18 cellular contexts compared by ENCODE assay signal in genomic region chr3:53182759-53183355, GRCh38. TPM values are rescaled to one million over a fixed set of nuclear protein-coding genes. Genes with fewer than 3 reads are reported as not detected.
A peak's percentile ranks its signal among the peaks of the same experiment; 100 is the strongest.
DNase-seq lines count a peak whose midpoint lies in the region; TF ChIP-seq lines count a peak whose summit lies in the region.
"Had no signal": no experiment of that assay in that cellular context is flagged by ENCODE, and none has a peak within 500 bp of the region (broad histone marks: within the 10 kb centered on the region; RNA-seq: fewer than 3 reads in every experiment).

No MANE protein-coding gene starts in this region.

- H3K4me1 Mint-ChIP-seq in CD4-positive, alpha-beta memory T cell, result no peaks in the 10 kb centered on the region

- DNase-seq in mammary epithelial cell, result peak; percentile 45
- no peak for DNase-seq in breast epithelium (ENCODE audit: low spot score in 2 of 2)
- DNase-seq in SK-MEL-5 (ENCODE audit: low read depth, low spot score), result peak; percentile 48
- peak; percentile 55 for DNase-seq in osteoblast (ENCODE audit: insufficient read length, low spot score, missing footprints)
- no peak for DNase-seq in CD4-positive, alpha-beta memory T cell
- no peak for DNase-seq in mesenteric fat pad (ENCODE audit: low spot score)
- no peak for DNase-seq in nucleus accumbens (lab: John Stamatoyannopoulos, UW)
- DNase-seq: AML-193, COR-L47, DMS 273 treated with DMSO at 0.1 percent for 48 hours, DMS53, GOT3, H9 had no signal

- H3K27ac ChIP-seq in mammary epithelial cell (ENCODE audit: insufficient read depth, low read depth, low read length), result no peak overlapping the region
- H3K27ac ChIP-seq in breast epithelium, result no peak overlapping the region
- H3K27ac ChIP-seq in osteoblast (ENCODE audit: low read depth, low read length), result no peak overlapping the region
- no peak overlapping the region for H3K27ac ChIP-seq in CD4-positive, alpha-beta memory T cell (ENCODE audit: low read depth, low read length)
- H3K27ac ChIP-seq: 22Rv1, A549, C4-2B had no signal

- POLR2A ChIA-PET in CD4-positive, alpha-beta memory T cell (lab: Charles Lee; ENCODE audit: partially characterized antibody), result no interaction called here

- H3K27me3 Mint-ChIP-seq in CD4-positive, alpha-beta memory T cell, result no peaks in the 10 kb centered on the region
- H3K27me3 Mint-ChIP-seq: IgD-negative memory B cell had no signal

- in situ Hi-C loops in mammary epithelial cell (cut with MboI; ENCODE audit: low sequenced_read_pairs in 2 of 2) (no loop called here), SK-MEL-5 (cut with HindIII; ENCODE audit: low pct_unique_long_range_greater_than_20kb, low sequenced_read_pairs) (no loop called here)

- no TSS peak for BruUV-seq in mammary epithelial cell (replicated peaks; lab: Mats Ljungman, UMichigan)

- H3K36me3 ChIP-seq in mammary epithelial cell (ENCODE audit: insufficient read depth, low read length) (peaks cover 22% of the 10 kb centered on the region), breast epithelium (no peaks in the 10 kb centered on the region), osteoblast (ENCODE audit: insufficient read depth, low read length) (peaks cover 15% of the 10 kb centered on the region)
- peaks cover 28% of the 10 kb centered on the region for H3K36me3 ChIP-seq in CD4-positive, alpha-beta memory T cell (ENCODE audit: insufficient read depth, low read length)

- H4K20me1 ChIP-seq in mammary epithelial cell (ENCODE audit: insufficient read depth, low read length) (no peaks in the 10 kb centered on the region), osteoblast (ENCODE audit: insufficient read depth, low read length) (no peaks in the 10 kb centered on the region)

- TF ChIP-seq CTCF in mammary epithelial cell (conservative IDR thresholded peaks at IDR 0.05 in 1 of 2, IDR thresholded peaks at IDR 0.05 in 1 of 2; ENCODE audit: extremely low read depth in 1 of 2, insufficient read depth in 1 of 2, low read depth in 1 of 2, low read length in 2 of 2) (no peak), breast epithelium (IDR thresholded peaks at IDR 0.05) (no peak), osteoblast (IDR thresholded peaks at IDR 0.05; ENCODE audit: extremely low read depth, low read depth, low read length) (no peak)

- 57% methylated on average over 10 of the region's 20 CpGs for WGBS in mammary epithelial cell (ENCODE audit: low coverage, missing lambda C conversion rate)

- H3K9ac ChIP-seq in mammary epithelial cell (ENCODE audit: insufficient read depth, low read length), result no peak overlapping the region

- H3K27ac Mint-ChIP-seq in CD4-positive, alpha-beta memory T cell, result peak overlapping the region in 2 of 7 donors; percentile 31 to 65
- H3K27ac Mint-ChIP-seq: CD8-positive, alpha-beta T cell; H9 had no signal

- H2AFZ ChIP-seq in mammary epithelial cell (ENCODE audit: low read depth, low read length) (no peak overlapping the region), osteoblast (ENCODE audit: low read length) (no peak overlapping the region)

- H3K4me1 ChIP-seq in mammary epithelial cell (ENCODE audit: insufficient read depth, low read length), result peaks cover 7% of the 10 kb centered on the region
- no peaks in the 10 kb centered on the region for H3K4me1 ChIP-seq in breast epithelium
- no peaks in the 10 kb centered on the region for H3K4me1 ChIP-seq in osteoblast (ENCODE audit: insufficient read depth, low read length)
- no peaks in the 10 kb centered on the region for H3K4me1 ChIP-seq in CD4-positive, alpha-beta memory T cell (ENCODE audit: insufficient read depth, low read length)
- H3K4me1 ChIP-seq: A549 had no signal

- no peak for TF ChIP-seq POLR2A in breast epithelium (IDR thresholded peaks at IDR 0.05)

- no peak overlapping the region for H3K4me3 Mint-ChIP-seq in CD4-positive, alpha-beta memory T cell
- H3K4me3 Mint-ChIP-seq: CD8-positive, alpha-beta T cell; H9 had no signal

- H3K4me3 ChIP-seq in mammary epithelial cell (replicated peaks in 1 of 3; ENCODE audit: insufficient read depth in 1 of 3, low read depth in 2 of 3, low read length in 3 of 3) (no peak overlapping the region), breast epithelium (no peak overlapping the region), osteoblast (ENCODE audit: insufficient read depth, low read length) (no peak overlapping the region)
- H3K4me3 ChIP-seq in CD4-positive, alpha-beta memory T cell (ENCODE audit: low read length in 2 of 2), result no peak overlapping the region
- H3K4me3 ChIP-seq: A549 had no signal

- peaks cover 0 to 2% (median 0%) of the 10 kb centered on the region in 8 donors for H3K9me3 Mint-ChIP-seq in CD4-positive, alpha-beta memory T cell
- H3K9me3 Mint-ChIP-seq: CD8-positive, alpha-beta T cell; H9; IgD-negative memory B cell had no signal

- no peaks in the 10 kb centered on the region for H3K27me3 ChIP-seq in mammary epithelial cell (ENCODE audit: insufficient read depth, low read length)
- no peaks in the 10 kb centered on the region for H3K27me3 ChIP-seq in breast epithelium
- H3K27me3 ChIP-seq in osteoblast (ENCODE audit: insufficient read depth, low read length), result no peaks in the 10 kb centered on the region
- no peaks in the 10 kb centered on the region for H3K27me3 ChIP-seq in CD4-positive, alpha-beta memory T cell (ENCODE audit: insufficient read depth, low read length)

- CTCF ChIA-PET in mammary epithelial cell (lab: Charles Lee; ENCODE audit: low non-redundant PET), result interaction anchor here (0.6 kb wide), 1 partner anchor 23 kb away, joined by 3 read pairs; no protein-coding TSS in a partner anchor
- CTCF ChIA-PET in CD4-positive, alpha-beta memory T cell (lab: Charles Lee; ENCODE audit: partially characterized antibody), result no interaction called here

- H3K9me3 ChIP-seq in mammary epithelial cell (replicated peaks; ENCODE audit: insufficient read depth, low read length) (no peaks in the 10 kb centered on the region), breast epithelium (no peaks in the 10 kb centered on the region), osteoblast (ENCODE audit: low read depth, low read length) (no peaks in the 10 kb centered on the region)
- H3K9me3 ChIP-seq in CD4-positive, alpha-beta memory T cell (ENCODE audit: control insufficient read depth in 1 of 2, low read length in 2 of 2), result no peaks in the 10 kb centered on the region
- H3K9me3 ChIP-seq: A549 had no signal

- dilution Hi-C loops in mammary epithelial cell (cut with HindIII; ENCODE audit: low sequenced_read_pairs), result no loop called here

- H3K79me2 ChIP-seq in mammary epithelial cell (ENCODE audit: insufficient read depth, low read length), result no peaks in the 10 kb centered on the region
- no peaks in the 10 kb centered on the region for H3K79me2 ChIP-seq in osteoblast (ENCODE audit: insufficient read depth, low read length)

- no peak overlapping the region for H3K4me2 ChIP-seq in mammary epithelial cell (ENCODE audit: insufficient read depth, low read depth, low read length)
- no peak overlapping the region for H3K4me2 ChIP-seq in osteoblast (ENCODE audit: insufficient read depth, low read length)
- H3K4me2 ChIP-seq: A549 had no signal

- H3K36me3 Mint-ChIP-seq in CD4-positive, alpha-beta memory T cell, result peaks cover 34 to 70% of the 10 kb centered on the region in 2 donors
- H3K36me3 Mint-ChIP-seq: IgD-negative memory B cell had no signal

- intact Hi-C loops in mammary epithelial cell (cut with micrococcal nuclease) (no loop called here), breast epithelium (cut with DNase I; ENCODE audit: low total_unique reads) (loop anchor here (1.0 kb wide), 1 partner anchor 48 kb away; no protein-coding TSS in a partner anchor)
- intact Hi-C loops in CD4-positive, alpha-beta memory T cell (cut with micrococcal nuclease), result no loop called here

RNA-seq across cellular contexts. Expression of gene PRKCD, which starts 21.8 kb away (rescaled TPM):
- 10 to 100 TPM in 1 of 2 donors, 1 to 10 TPM in 1; 6.2 to 37.2 TPM for total RNA-seq in mammary epithelial cell
- 60.1 TPM for polyA plus RNA-seq in mammary epithelial cell
- polyA minus RNA-seq in mammary epithelial cell, result 39.5 TPM
- 10 to 100 TPM; 14.0 to 36.8 (median 15.1) TPM for total RNA-seq in breast epithelium
- total RNA-seq in SK-MEL-5 (2014; rRNA removed; shearing (Covaris generic)), result 3.3 and 4.0 TPM in 2 replicates
- 60.2 and 68.2 TPM in 2 replicates for polyA plus RNA-seq in SK-MEL-5 (2015; cell fraction: cytosol; rRNA removed)
- 33.7 and 45.3 TPM in 2 replicates for polyA plus RNA-seq in SK-MEL-5 (2015; cell fraction: nucleus; rRNA removed)
- 1.8 and 2.2 TPM in 2 replicates for total RNA-seq in osteoblast
- total RNA-seq in CD4-positive, alpha-beta memory T cell, result 10 to 100 TPM; 15.7 to 16.6 TPM
- 10 to 100 TPM in 1 of 2 donors, 1 to 10 TPM in 1; 6.6 to 26.4 TPM for polyA plus RNA-seq in CD4-positive, alpha-beta memory T cell
- 80.4 TPM for total RNA-seq in mesenteric fat pad

RNA-seq across cellular contexts. Expression of gene RFT1, which starts 52.6 kb away (rescaled TPM):
- total RNA-seq in mammary epithelial cell (10 to 100 TPM; 15.2 to 29.3 TPM), breast epithelium (10 to 100 TPM in 2 of 3 donors, 1 to 10 TPM in 1; 9.5 to 11.7 (median 10.1) TPM), osteoblast (11.9 and 12.7 TPM in 2 replicates), mesenteric fat pad (19.1 TPM)
- polyA plus RNA-seq in mammary epithelial cell, result 23.4 TPM
- polyA minus RNA-seq in mammary epithelial cell, result 52.3 TPM
- 22.7 and 23.4 TPM in 2 replicates for total RNA-seq in SK-MEL-5 (2014; rRNA removed; shearing (Covaris generic))
- polyA plus RNA-seq in SK-MEL-5 (2015; cell fraction: cytosol; rRNA removed), result 24.2 and 29.9 TPM in 2 replicates
- polyA plus RNA-seq in SK-MEL-5 (2015; cell fraction: nucleus; rRNA removed), result 14.2 and 20.6 TPM in 2 replicates
- total RNA-seq in CD4-positive, alpha-beta memory T cell, result 10 to 100 TPM; 25.3 to 28.4 TPM
- polyA plus RNA-seq in CD4-positive, alpha-beta memory T cell, result 10 to 100 TPM; 21.2 to 23.8 TPM

Comparison
In these comparisons a context has a peak if more than half of its experiments do, and no peak if none do; other contexts are left out.
1. DNase-seq: peak in mammary epithelial cell (single experiment), SK-MEL-5 (single experiment) and osteoblast (single experiment); none in breast epithelium (0 of 2), CD4-positive, alpha-beta memory T cell (0 of 5), mesenteric fat pad (single experiment) and nucleus accumbens (0 of 56).